8 cellular contexts compared by ENCODE assay signal in the genomic region with DNA sequence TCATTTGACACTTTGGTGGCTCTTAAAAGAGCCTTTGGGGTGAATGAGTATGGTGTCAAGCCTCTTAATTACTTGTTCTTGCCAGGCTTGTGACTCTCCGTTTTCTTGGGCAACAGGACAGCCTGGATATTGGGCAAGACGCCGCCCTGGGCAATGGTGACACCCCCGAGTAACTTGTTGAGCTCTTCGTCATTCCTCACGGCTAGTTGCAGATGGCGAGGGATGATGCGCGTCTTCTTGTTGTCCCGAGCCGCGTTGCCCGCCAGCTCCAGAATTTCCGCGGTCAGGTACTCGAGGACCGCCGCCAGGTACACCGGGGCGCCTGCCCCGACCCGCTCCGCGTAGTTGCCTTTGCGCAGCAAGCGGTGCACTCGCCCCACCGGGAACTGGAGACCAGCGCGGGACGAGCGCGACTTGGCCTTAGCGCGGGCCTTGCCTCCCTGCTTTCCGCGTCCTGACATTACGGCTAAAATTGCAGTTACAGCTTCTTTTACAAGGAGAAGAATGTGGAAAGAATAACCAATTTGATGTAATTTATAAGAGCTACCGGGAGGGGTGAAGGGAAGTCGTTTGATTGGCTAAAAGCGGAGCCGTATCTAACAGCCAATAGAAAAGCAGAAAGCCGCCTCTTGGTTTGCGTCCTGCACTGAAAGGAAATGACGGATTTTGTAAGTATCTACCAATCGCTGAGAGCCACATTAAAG. TPM values are rescaled to one million over a fixed set of nuclear protein-coding genes. Genes with fewer than 3 reads are reported as not detected.
DNase-seq lines count a peak whose midpoint lies in the region; ATAC-seq and TF ChIP-seq lines count a peak whose summit lies in the region.

No MANE protein-coding gene starts in this region.

- intact Hi-C loops in activated naive CD4-positive, alpha-beta T cell treated with anti-CD3 and anti-CD28 coated beads for 36 hours (cut with micrococcal nuclease), result loop anchor here (1.0 kb wide), 6 partner anchors 12 to 180 kb away; partner anchors contain the start of genes BOLA1 and VPS45

- no peak for TF ChIP-seq CTCF in HFF-Myc (IDR thresholded peaks at IDR 0.05; ENCODE audit: low read depth, low read length, missing control alignments)
- TF ChIP-seq CTCF in thoracic aorta (IDR thresholded peaks at IDR 0.05), result no peak

- no peak overlapping the region for H3K27ac Mint-ChIP-seq in activated naive CD4-positive, alpha-beta T cell treated with anti-CD3 and anti-CD28 coated beads for 36 hours

- CTCF ChIA-PET in activated naive CD4-positive, alpha-beta T cell treated with anti-CD3 and anti-CD28 coated beads for 36 hours (lab: Charles Lee), result interaction anchor here (0.9 to 1.5 kb wide), 8 partner anchors 14 to 278 kb away, joined by 3 to 5 read pairs (median 3); partner anchors contain the start of gene SV2A

- peaks cover 2% of the 10 kb centered on the region for H3K36me3 Mint-ChIP-seq in activated naive CD4-positive, alpha-beta T cell treated with anti-CD3 and anti-CD28 coated beads for 36 hours (ENCODE audit: low read depth)

- peak; percentile 96 for DNase-seq in GM04504 (ENCODE audit: low read depth)
- DNase-seq in HFF-Myc (ENCODE audit: extremely low read depth, low read depth), result peak; percentile 97
- peak; percentile 97 for DNase-seq in NAMALWA (ENCODE audit: low spot score)
- peak; percentile 99 for DNase-seq in SK-MEL-5 (ENCODE audit: low read depth, low spot score)
- DNase-seq in activated naive CD4-positive, alpha-beta T cell treated with anti-CD3 and anti-CD28 coated beads for 36 hours, result peak; percentile 85
- DNase-seq in glomerular visceral epithelial cell (ENCODE audit: extremely low spot score), result peak; percentile 97
- DNase-seq in occipital lobe (lab: John Stamatoyannopoulos, UW), result peak; percentile 81
- peak; percentile 69 for DNase-seq in thoracic aorta (ENCODE audit: low spot score)

- ATAC-seq in thoracic aorta (ENCODE audit: insufficient number of reproducible peaks, low FRiP score, low read depth), result peak; percentile 87

- no peak overlapping the region for H3K4me3 Mint-ChIP-seq in activated naive CD4-positive, alpha-beta T cell treated with anti-CD3 and anti-CD28 coated beads for 36 hours

- no peaks in the 10 kb centered on the region for H3K9me3 ChIP-seq in thoracic aorta

- H3K27me3 Mint-ChIP-seq in activated naive CD4-positive, alpha-beta T cell treated with anti-CD3 and anti-CD28 coated beads for 36 hours (ENCODE audit: low read depth), result no peaks in the 10 kb centered on the region

- peak overlapping the region; percentile 57 for H3K4me3 ChIP-seq in HFF-Myc (replicated peaks; ENCODE audit: low read depth, low read length)
- peak overlapping the region; percentile 76 for H3K4me3 ChIP-seq in thoracic aorta

- no peaks in the 10 kb centered on the region for H3K9me3 Mint-ChIP-seq in activated naive CD4-positive, alpha-beta T cell treated with anti-CD3 and anti-CD28 coated beads for 36 hours

- H3K27me3 ChIP-seq in thoracic aorta (replicated peaks; ENCODE audit: insufficient read depth), result no peaks in the 10 kb centered on the region

- no peaks in the 10 kb centered on the region for H3K36me3 ChIP-seq in thoracic aorta

- peak overlapping the region; percentile 88 to 100 for H3K27ac ChIP-seq in thoracic aorta

- H3K4me1 ChIP-seq in thoracic aorta (ENCODE audit: control insufficient read depth in 1 of 2, low read depth in 2 of 2), result peaks cover 6 to 21% of the 10 kb centered on the region in 2 donors

- peaks cover 3% of the 10 kb centered on the region for H3K4me1 Mint-ChIP-seq in activated naive CD4-positive, alpha-beta T cell treated with anti-CD3 and anti-CD28 coated beads for 36 hours (ENCODE audit: low read depth)

- in situ Hi-C loops in SK-MEL-5 (cut with HindIII; ENCODE audit: low pct_unique_long_range_greater_than_20kb, low sequenced_read_pairs), result no loop called here

RNA-seq across cellular contexts. Expression of gene BOLA1, which starts 11.8 kb away (rescaled TPM):
- 18.5 and 21.1 TPM in 2 replicates for total RNA-seq in SK-MEL-5 (2014; rRNA removed; shearing (Covaris generic))
- 15.3 and 25.0 TPM in 2 replicates for polyA plus RNA-seq in SK-MEL-5 (2015; cell fraction: cytosol; rRNA removed)
- 35.6 and 37.1 TPM in 2 replicates for polyA plus RNA-seq in SK-MEL-5 (2015; cell fraction: nucleus; rRNA removed)
- total RNA-seq in activated naive CD4-positive, alpha-beta T cell treated with anti-CD3 and anti-CD28 coated beads for 36 hours, result 10 to 100 TPM; 24.7 to 28.7 TPM
- 12.0 TPM for total RNA-seq in occipital lobe
- 10 to 100 TPM; 25.7 to 46.0 TPM for total RNA-seq in thoracic aorta

RNA-seq across cellular contexts. Expression of gene SV2A, which starts 30.0 kb away (rescaled TPM):
- 19.4 and 22.3 TPM in 2 replicates for total RNA-seq in SK-MEL-5 (2014; rRNA removed; shearing (Covaris generic))
- 37.2 and 41.9 TPM in 2 replicates for polyA plus RNA-seq in SK-MEL-5 (2015; cell fraction: cytosol; rRNA removed)
- polyA plus RNA-seq in SK-MEL-5 (2015; cell fraction: nucleus; rRNA removed), result 29.0 and 30.7 TPM in 2 replicates
- 1 to 10 TPM; 8.2 to 8.6 TPM for total RNA-seq in activated naive CD4-positive, alpha-beta T cell treated with anti-CD3 and anti-CD28 coated beads for 36 hours
- total RNA-seq in occipital lobe, result 71.4 TPM
- 10 to 100 TPM; 22.7 to 24.3 TPM for total RNA-seq in thoracic aorta

RNA-seq across cellular contexts. Expression of gene SF3B4, which starts 40.0 kb away (rescaled TPM):
- total RNA-seq in SK-MEL-5 (2014; rRNA removed; shearing (Covaris generic)), result 14.1 and 15.4 TPM in 2 replicates
- polyA plus RNA-seq in SK-MEL-5 (2015; cell fraction: cytosol; rRNA removed), result 110 and 124 TPM in 2 replicates
- polyA plus RNA-seq in SK-MEL-5 (2015; cell fraction: nucleus; rRNA removed), result 44.7 and 44.8 TPM in 2 replicates
- total RNA-seq in activated naive CD4-positive, alpha-beta T cell treated with anti-CD3 and anti-CD28 coated beads for 36 hours, result 10 to 100 TPM; 47.3 to 48.5 TPM
- 8.4 TPM for total RNA-seq in occipital lobe
- 10 to 100 TPM; 14.5 to 15.4 TPM for total RNA-seq in thoracic aorta

RNA-seq across cellular contexts. Expression of gene MTMR11, which starts 49.1 kb away (rescaled TPM):
- total RNA-seq in SK-MEL-5 (2014; rRNA removed; shearing (Covaris generic)), result 1.6 TPM in 2 replicates
- 1.4 and 3.4 TPM in 2 replicates for polyA plus RNA-seq in SK-MEL-5 (2015; cell fraction: cytosol; rRNA removed)
- polyA plus RNA-seq in SK-MEL-5 (2015; cell fraction: nucleus; rRNA removed), result 28.3 and 37.9 TPM in 2 replicates
- under 1 TPM; 0.69 to 0.72 TPM for total RNA-seq in activated naive CD4-positive, alpha-beta T cell treated with anti-CD3 and anti-CD28 coated beads for 36 hours
- total RNA-seq in occipital lobe (1.7 TPM), thoracic aorta (10 to 100 TPM; 50.8 to 53.7 TPM)

Comparison
In these comparisons a context has a peak if more than half of its experiments do, and no peak if none do; other contexts are left out.
1. Peak in every context shown above with its lines: DNase-seq, ATAC-seq, H3K4me3 ChIP-seq and H3K27ac ChIP-seq.